ENCODE assay signal across 17 cellular contexts in genomic region chr6:158865769-158866168, GRCh38.
"Had no signal": no experiment of that assay in that cellular context is flagged by ENCODE, and none has a peak within 500 bp of the region (broad histone marks: within the 10 kb centered on the region; RNA-seq: fewer than 3 reads in every experiment).

No MANE protein-coding gene starts in this region.

- H3K4me3 ChIP-seq: cardiac muscle cell, esophagus squamous epithelium, lung, transverse colon had no signal

- H3K27ac ChIP-seq: cardiac muscle cell, neutrophil, transverse colon, VCaP had no signal

- H3K27ac Mint-ChIP-seq: activated naive CD4-positive, alpha-beta T cell treated with anti-CD3 and anti-CD28 coated beads, Interleukin-2, amount 10 ng/mL, durations not matched to agents 7 days and 5 days; activated T-helper 17 cell treated with anti-CD3 and anti-CD28 coated beads, Interleukin-2, amount 50 U/mL, for 72 hours had no signal

- ATAC-seq: activated T-helper 17 cell treated with anti-CD3 and anti-CD28 coated beads, Interleukin-2, amount 50 U/mL, for 72 hours; left colon; naive thymus-derived CD8-positive, alpha-beta T cell; right cardiac atrium; stimulated activated naive B cell treated with anti-CD40 and anti-IgM and Interleukin-4, amounts not matched to agents 10 μg/mL and 1 μg/mL and 100 μg/mL, for 72 hours had no signal

- H3K36me3 ChIP-seq: cardiac muscle cell, esophagus squamous epithelium, neutrophil, transverse colon had no signal

- H3K36me3 Mint-ChIP-seq: naive thymus-derived CD8-positive, alpha-beta T cell had no signal

- H3K4me3 Mint-ChIP-seq: activated naive CD4-positive, alpha-beta T cell treated with anti-CD3 and anti-CD28 coated beads, Interleukin-2, amount 10 ng/mL, durations not matched to agents 7 days and 5 days; activated T-helper 17 cell treated with anti-CD3 and anti-CD28 coated beads, Interleukin-2, amount 50 U/mL, for 72 hours; naive thymus-derived CD8-positive, alpha-beta T cell; stimulated activated naive B cell treated with anti-CD40 and anti-IgM and Interleukin-4, amounts not matched to agents 10 μg/mL and 1 μg/mL and 100 μg/mL, for 72 hours had no signal

- H3K9me3 ChIP-seq: neutrophil, transverse colon had no signal

- H3K9me3 Mint-ChIP-seq: activated naive CD4-positive, alpha-beta T cell treated with anti-CD3 and anti-CD28 coated beads, Interleukin-2, amount 10 ng/mL, durations not matched to agents 7 days and 5 days; activated T-helper 17 cell treated with anti-CD3 and anti-CD28 coated beads, Interleukin-2, amount 50 U/mL, for 72 hours; naive thymus-derived CD8-positive, alpha-beta T cell had no signal

- DNase-seq: activated CD4-positive, alpha-beta T cell treated with anti-CD3 and anti-CD28 coated beads for 48 hours; activated CD8-positive, alpha-beta memory T cell treated with anti-CD3 and anti-CD28 coated beads for 24 hours; activated naive CD4-positive, alpha-beta T cell treated with anti-CD3 and anti-CD28 coated beads, Interleukin-2, amount 10 ng/mL, durations not matched to agents 7 days and 5 days; esophagus squamous epithelium; foreskin fibroblast; left colon; naive thymus-derived CD8-positive, alpha-beta T cell; right cardiac atrium; small intestine; stimulated activated naive B cell treated with anti-CD40 and anti-IgM and Interleukin-4, amounts not matched to agents 10 μg/mL and 1 μg/mL and 100 μg/mL, for 72 hours; T1000; transverse colon had no signal

- H3K27me3 ChIP-seq: cardiac muscle cell, esophagus squamous epithelium, transverse colon had no signal
